8 cellular contexts compared by ENCODE assay signal in the genomic region with DNA sequence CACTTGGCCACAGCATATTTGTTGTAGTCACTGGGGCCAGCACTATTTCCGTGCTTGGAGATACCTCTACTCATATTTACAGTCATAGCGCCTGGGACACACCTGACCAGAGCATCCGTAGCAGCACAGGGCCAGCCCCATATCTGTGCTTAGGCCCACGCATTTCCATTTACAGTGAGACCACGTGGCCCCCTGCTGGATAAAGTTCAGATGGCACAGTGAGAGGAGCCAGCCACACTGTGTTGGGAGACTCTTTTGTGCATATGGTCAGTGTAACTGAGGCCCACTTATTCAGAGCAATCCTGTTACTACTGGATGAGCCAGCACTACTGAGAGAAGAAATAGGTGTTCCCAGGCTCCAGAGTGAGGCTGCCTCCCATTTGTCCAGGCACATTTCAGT.
DNase-seq lines count a peak whose midpoint lies in the region; ATAC-seq and TF ChIP-seq lines count a peak whose summit lies in the region.

No MANE protein-coding gene starts in this region.

- no peak overlapping the region for H3K4me3 ChIP-seq in lower leg skin (ENCODE audit: low read depth, poor library complexity, severe bottlenecking)

- no peaks in the 10 kb centered on the region for H3K4me1 ChIP-seq in foreskin keratinocyte

- H3K27me3 ChIP-seq in foreskin keratinocyte, result no peaks in the 10 kb centered on the region

- intact Hi-C loops in lower leg skin (cut with DNase I; ENCODE audit: low total_unique reads), result no loop called here

- TF ChIP-seq POLR2A in lower leg skin (IDR thresholded peaks at IDR 0.05), result no peak

- TF ChIP-seq CTCF in VCaP (conservative IDR thresholded peaks at IDR 0.05) (peak; percentile 78), foreskin keratinocyte (conservative IDR thresholded peaks at IDR 0.05) (peak; percentile 55), lower leg skin (IDR thresholded peaks at IDR 0.05) (no peak)

- H3K27ac ChIP-seq in VCaP (no peak overlapping the region), foreskin keratinocyte (no peak overlapping the region)

- 62 to 63% methylated on average over 5 of the region's 5 CpGs for WGBS in lower leg skin, 2 donors

- peak; percentile 16 for DNase-seq in activated T-cell treated with anti-CD3 and anti-CD28 coated beads for 24 hours (ENCODE audit: low read depth)
- DNase-seq in activated T-cell treated with anti-CD3 and anti-CD28 coated beads, Interleukin-2, amount 50 U/mL, for 1 hour, result no peak
- DNase-seq in HT-29 (ENCODE audit: low spot score), result peak; percentile 60
- DNase-seq in foreskin keratinocyte, result no peak
- DNase-seq in putamen (ENCODE audit: low spot score), result peak; percentile 10
- no peak for DNase-seq in lower leg skin (ENCODE audit: low spot score in 2 of 2)

- peak; percentile 96 for ATAC-seq in GM21619 (IDR thresholded peaks at IDR 0.05; ENCODE audit: unreplicated experiment)
- peak; percentile 74 for ATAC-seq in foreskin keratinocyte

Comparison
In these comparisons a context has a peak if more than half of its experiments do, and no peak if none do; other contexts are left out.
1. DNase-seq: peak in activated T-cell treated with anti-CD3 and anti-CD28 coated beads for 24 hours (single experiment), HT-29 (single experiment) and putamen (single experiment); none in activated T-cell treated with anti-CD3 and anti-CD28 coated beads, Interleukin-2, amount 50 U/mL, for 1 hour (single experiment), foreskin keratinocyte (0 of 2) and lower leg skin (0 of 2).
2. CTCF ChIP-seq: peak in VCaP (single experiment) and foreskin keratinocyte (single experiment); none in lower leg skin (0 of 3).